ENCODE assay signal across 1 cellular context in genomic region chr5:175867587-175868347, GRCh38.
A peak's percentile ranks its signal among the peaks of the same experiment; 100 is the strongest.
TF ChIP-seq lines count a peak whose summit lies in the region.

No MANE protein-coding gene starts in this region.

TF ChIP-seq in HepG2, 621 proteins besides CTCF, POLR2A, EP300 and RAD21 (continued from another document and continues in another):
- TF ChIP-seq ZNF142 (CRISPR knock-in tag; IDR thresholded peaks at IDR 0.05), result no peak
- TF ChIP-seq ZNF564 (CRISPR knock-in tag; IDR thresholded peaks at IDR 0.05), result no peak
- peak; percentile 40 for TF ChIP-seq ZNF781 (CRISPR knock-in tag; IDR thresholded peaks at IDR 0.05; ENCODE audit: borderline replicate concordance, not compliant biosample characterization)
- TF ChIP-seq ZBTB8A (CRISPR knock-in tag; IDR thresholded peaks at IDR 0.05; ENCODE audit: borderline replicate concordance, low read depth), result no peak
- TF ChIP-seq ZGPAT (CRISPR knock-in tag; IDR thresholded peaks at IDR 0.05), result peak; percentile 66; the same call in 1 of the 2 replicates
- TF ChIP-seq UBTF (CRISPR knock-in tag; IDR thresholded peaks at IDR 0.05), result no peak
- TF ChIP-seq KMT2B (CRISPR knock-in tag; IDR thresholded peaks at IDR 0.05), result 0 out of 2 replicates have a peak, but pooled peaks have one; percentile 18
- TF ChIP-seq IKZF1 (IDR thresholded peaks at IDR 0.05), result no peak
- no peak for TF ChIP-seq ZNF30 (CRISPR knock-in tag; IDR thresholded peaks at IDR 0.05)
- TF ChIP-seq ZNF24 (IDR thresholded peaks at IDR 0.05), result no peak
- TF ChIP-seq ZNF569 (CRISPR knock-in tag; IDR thresholded peaks at IDR 0.05; ENCODE audit: borderline replicate concordance), result no peak
- no peak for TF ChIP-seq SRSF9 (IDR thresholded peaks at IDR 0.05; ENCODE audit: borderline replicate concordance, insufficient read depth, low read depth, low read length, poor library complexity, severe bottlenecking)
- TF ChIP-seq RORA (CRISPR knock-in tag; IDR thresholded peaks at IDR 0.05), result no peak
- no peak for TF ChIP-seq ZEB1 (IDR thresholded peaks at IDR 0.05; ENCODE audit: insufficient replicate concordance, low read depth)
- no peak for TF ChIP-seq DDIT3 (CRISPR knock-in tag; IDR thresholded peaks at IDR 0.05)
- TF ChIP-seq ZNF713 (CRISPR knock-in tag; IDR thresholded peaks at IDR 0.05), result no peak
- no peak for TF ChIP-seq ONECUT2 (CRISPR knock-in tag; IDR thresholded peaks at IDR 0.05)
- TF ChIP-seq KDM4B (CRISPR knock-in tag; IDR thresholded peaks at IDR 0.05), result peak; percentile 81; the same call in 1 of the 2 replicates
- TF ChIP-seq TEAD2 (CRISPR knock-in tag; IDR thresholded peaks at IDR 0.05), result no peak
- peak; percentile 96 for TF ChIP-seq GATAD2A (CRISPR knock-in tag; IDR thresholded peaks at IDR 0.05)
- no peak for TF ChIP-seq ADNP (CRISPR knock-in tag; IDR thresholded peaks at IDR 0.05)
- no peak for TF ChIP-seq ZBTB37 (CRISPR knock-in tag; IDR thresholded peaks at IDR 0.05)
- TF ChIP-seq ZNF616 (CRISPR knock-in tag; IDR thresholded peaks at IDR 0.05; ENCODE audit: low read depth), result no peak
- TF ChIP-seq MXD1 (CRISPR knock-in tag; IDR thresholded peaks at IDR 0.05), result no peak
- no peak for TF ChIP-seq STAT6 (CRISPR knock-in tag; IDR thresholded peaks at IDR 0.05; ENCODE audit: borderline replicate concordance)
- peak in 1 of 2 experiments; percentile 55; a peak in 2 of 4 replicates for TF ChIP-seq REST (IDR thresholded peaks at IDR 0.05; ENCODE audit: borderline replicate concordance in 1 of 2, low read depth in 1 of 2, low read length in 2 of 2)
- no peak for TF ChIP-seq KLF13 (CRISPR knock-in tag; IDR thresholded peaks at IDR 0.05)
- no peak for TF ChIP-seq ATRX (CRISPR knock-in tag; IDR thresholded peaks at IDR 0.05; ENCODE audit: borderline replicate concordance)
- TF ChIP-seq ZNF782 (CRISPR knock-in tag; IDR thresholded peaks at IDR 0.05; ENCODE audit: borderline replicate concordance), result no peak
- no peak for TF ChIP-seq ZNF660 (CRISPR knock-in tag; IDR thresholded peaks at IDR 0.05; ENCODE audit: borderline replicate concordance, low read depth)
- TF ChIP-seq ZHX2 (IDR thresholded peaks at IDR 0.05; ENCODE audit: low read depth), result peak; percentile 49; the same call in 1 of the 2 replicates
- no peak for TF ChIP-seq ZHX2 (CRISPR knock-in tag; IDR thresholded peaks at IDR 0.05; ENCODE audit: borderline replicate concordance)
